ENCODE assay signal across 7 cellular contexts in genomic region chr16:31177136-31177535, GRCh38. TPM values are rescaled to one million over a fixed set of nuclear protein-coding genes. Genes with fewer than 3 reads are reported as not detected.
A peak's percentile ranks its signal among the peaks of the same experiment; 100 is the strongest.
DNase-seq lines count a peak whose midpoint lies in the region; ATAC-seq and TF ChIP-seq lines count a peak whose summit lies in the region.
"Had no signal": no experiment of that assay in that cellular context is flagged by ENCODE, and none has a peak within 500 bp of the region (broad histone marks: within the 10 kb centered on the region; RNA-seq: fewer than 3 reads in every experiment).

No MANE protein-coding gene starts in this region.

- peaks cover 15% of the 10 kb centered on the region for H3K4me1 Mint-ChIP-seq in HFFc6 (ENCODE audit: low read depth)

- H3K27ac Mint-ChIP-seq in HFFc6: no peak overlapping the region

- no peaks in the 10 kb centered on the region for H3K36me3 ChIP-seq in lower lobe of right lung

- H3K27me3 ChIP-seq in lower lobe of right lung (ENCODE audit: low read depth): no peaks in the 10 kb centered on the region
- H3K27me3 ChIP-seq: testis had no signal

- peaks cover 14% of the 10 kb centered on the region for H3K36me3 Mint-ChIP-seq in HFFc6 (ENCODE audit: low read depth)

- no peaks in the 10 kb centered on the region for H3K9me3 ChIP-seq in lower lobe of right lung
- H3K9me3 ChIP-seq: testis had no signal

- H3K4me3 ChIP-seq in lower lobe of right lung: no peak overlapping the region
- H3K4me3 ChIP-seq: testis had no signal

- TF ChIP-seq CTCF in HFFc6 (IDR thresholded peaks at IDR 0.05): no peak
- TF ChIP-seq CTCF in lower lobe of right lung (IDR thresholded peaks at IDR 0.05): no peak

- H3K27me3 Mint-ChIP-seq in HFFc6 (ENCODE audit: insufficient read depth): peaks cover 19% of the 10 kb centered on the region

- ATAC-seq in lower lobe of right lung (peak; percentile 2 to 41), HG03432 (IDR thresholded peaks at IDR 0.05; ENCODE audit: unreplicated experiment) (no peak), HG02970 (IDR thresholded peaks at IDR 0.05; ENCODE audit: low FRiP score, unreplicated experiment) (no peak)

- no peak overlapping the region for H3K4me3 Mint-ChIP-seq in HFFc6

- peaks cover 37% of the 10 kb centered on the region for H3K4me1 ChIP-seq in lower lobe of right lung

- DNase-seq in HFFc6: peak; percentile 55
- DNase-seq in activated CD4-positive, alpha-beta T cell treated with anti-CD3 and anti-CD28 coated beads for 48 hours: peak; percentile 66
- peak; percentile 51 for DNase-seq in lower lobe of right lung
- DNase-seq in HuH-7.5 (ENCODE audit: low spot score): no peak
- DNase-seq: testis had no signal

- intact Hi-C loops in lower lobe of right lung (cut with DNase I): no loop called here

- H3K9me3 Mint-ChIP-seq in HFFc6: no peaks in the 10 kb centered on the region

- no peak overlapping the region for H3K27ac ChIP-seq in lower lobe of right lung
- H3K27ac ChIP-seq: testis had no signal

RNA-seq across cellular contexts. Expression of gene FUS, which starts 2.8 kb away (rescaled TPM):
- total RNA-seq in HFFc6 (2021; fragmentation: NEBNext Ultra II Directional; extraction: Animal tissue kit (Norgen Biotek cat#: 25700)): 100 to 1,000 TPM; 275 to 504 (median 422) TPM
- total RNA-seq in lower lobe of right lung: 179 TPM

RNA-seq across cellular contexts. Expression of gene PYCARD, which starts 25.4 kb away (rescaled TPM):
- total RNA-seq in HFFc6 (2021; fragmentation: NEBNext Ultra II Directional; extraction: Animal tissue kit (Norgen Biotek cat#: 25700)): 10 to 100 TPM; 13.0 to 23.1 (median 22.5) TPM
- 82.0 TPM for total RNA-seq in lower lobe of right lung

RNA-seq across cellular contexts. Expression of gene PRSS36, which starts 27.3 kb away (rescaled TPM):
- total RNA-seq in HFFc6 (2021; fragmentation: NEBNext Ultra II Directional; extraction: Animal tissue kit (Norgen Biotek cat#: 25700)): under 1 TPM in 4 of 6 experiments, not detected in 2; 0.38 to 0.60 (median 0.47) TPM
- total RNA-seq in lower lobe of right lung: 6.6 TPM

RNA-seq across cellular contexts. Expression of gene TRIM72, which starts 36.8 kb away (rescaled TPM):
- total RNA-seq in HFFc6 (2021; fragmentation: NEBNext Ultra II Directional; extraction: Animal tissue kit (Norgen Biotek cat#: 25700)): under 1 TPM in 1 of 6 experiments, not detected in 5; 0.05 TPM
- total RNA-seq in lower lobe of right lung: 0.06 TPM

RNA-seq across cellular contexts. Expression of gene PYDC1, which starts 39.8 kb away (rescaled TPM):
- total RNA-seq in HFFc6 (2021; fragmentation: NEBNext Ultra II Directional; extraction: Animal tissue kit (Norgen Biotek cat#: 25700)): not detected
- total RNA-seq in lower lobe of right lung: not detected
- total RNA-seq: testis had no signal

Comparison
In these comparisons a context has a peak if more than half of its experiments do, and no peak if none do; other contexts are left out.
1. ATAC-seq: peak in lower lobe of right lung (2 of 2); none in HG03432 (single experiment) and HG02970 (single experiment).